1 cellular context compared by ENCODE assay signal in genomic region chr10:77909755-77910375, GRCh38.
TF ChIP-seq lines count a peak whose summit lies in the region.

No MANE protein-coding gene starts in this region.

TF ChIP-seq in HCT116, 20 proteins besides CTCF, POLR2A, EP300 and RAD21 (continued from another document):
- TF ChIP-seq CEBPB (IDR thresholded peaks at IDR 0.05; ENCODE audit: low read depth): no peak
- no peak for TF ChIP-seq EZH2 (IDR thresholded peaks at IDR 0.05)
- no peak for TF ChIP-seq EGR1 (IDR thresholded peaks at IDR 0.05; ENCODE audit: low read depth)
